13 cellular contexts compared by ENCODE assay signal in the genomic region with DNA sequence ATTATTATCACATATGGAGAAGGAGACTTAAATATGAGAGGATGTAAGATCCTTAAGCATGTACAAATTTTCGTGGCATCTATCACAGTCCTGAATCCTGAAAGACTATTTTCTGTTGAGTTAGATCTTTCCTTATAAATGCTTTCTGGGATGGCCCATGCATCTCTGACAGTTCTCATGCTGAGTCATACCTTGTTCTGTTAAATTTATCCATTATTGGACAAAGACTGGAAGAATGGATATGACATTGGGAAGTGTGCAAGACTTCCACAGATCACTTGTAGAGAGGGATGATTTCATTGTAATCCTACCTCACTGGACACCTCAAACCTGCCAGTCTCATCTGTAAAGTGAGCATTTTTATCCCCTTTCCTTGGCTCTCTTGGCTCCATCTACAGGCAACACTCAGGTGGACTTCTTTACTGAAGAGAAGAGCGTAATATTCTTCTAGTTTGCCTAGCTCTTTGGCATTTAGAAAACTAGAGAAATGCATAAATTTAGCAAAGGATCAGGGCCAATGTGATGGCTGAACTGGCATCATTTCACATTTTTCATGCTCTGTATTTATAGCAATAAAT.
DNase-seq lines count a peak whose midpoint lies in the region; ATAC-seq and TF ChIP-seq lines count a peak whose summit lies in the region.
"Had no signal": no experiment of that assay in that cellular context is flagged by ENCODE, and none has a peak within 500 bp of the region (broad histone marks: within the 10 kb centered on the region; RNA-seq: fewer than 3 reads in every experiment).

No MANE protein-coding gene starts in this region.

- no peak overlapping the region for H3K4me3 ChIP-seq in choroid plexus epithelial cell (ENCODE audit: low read depth, low read length)
- H3K4me3 ChIP-seq in uterus = no peak overlapping the region
- no peak overlapping the region for H3K4me3 ChIP-seq in mucosa of descending colon

- TF ChIP-seq POLR2A in uterus (IDR thresholded peaks at IDR 0.05) = no peak

- no peaks in the 10 kb centered on the region for H3K4me1 ChIP-seq in uterus
- no peaks in the 10 kb centered on the region for H3K4me1 ChIP-seq in mucosa of descending colon (ENCODE audit: low read depth)

- peak; percentile 23 for DNase-seq in Caki2 (ENCODE audit: low read depth)
- DNase-seq in NCI-H526 treated with DMSO at 0.1 percent for 48 hours (lab: John Stamatoyannopoulos, UW) = peak; percentile 11
- peak; percentile 24 for DNase-seq in choroid plexus epithelial cell (ENCODE audit: low read depth)
- no peak for DNase-seq in omental fat pad (ENCODE audit: low spot score)
- DNase-seq in uterus = no peak
- DNase-seq in stimulated activated CD4-positive, alpha-beta T cell treated with anti-CD3 and anti-CD28 coated beads, Interleukin-4, amount 100 ng/mL, for 24 hours = no peak
- no peak for DNase-seq in activated CD4-positive, alpha-beta T cell treated with anti-CD3 and anti-CD28 coated beads, Interleukin-2, amount 50 U/mL, for 1 hour
- DNase-seq in mucosa of descending colon = no peak
- DNase-seq: activated CD4-positive, CD25-positive, alpha-beta regulatory T cell; activated CD8-positive, alpha-beta memory T cell treated with anti-CD3 and anti-CD28 coated beads, Interleukin-2, amount 50 U/mL, for 48 hours; activated naive CD8-positive, alpha-beta T cell treated with anti-CD3 and anti-CD28 coated beads, Interleukin-2, amount 50 U/mL, for 24 hours; NCI-H2029 treated with DMSO at 0.1 percent for 48 hours; stimulated activated CD4-positive, alpha-beta T cell treated with anti-CD3 and anti-CD28 coated beads, Interleukin-2, amount 100 ng/mL, for 48 hours had no signal

- H3K9me3 ChIP-seq in uterus (no peaks in the 10 kb centered on the region), mucosa of descending colon (no peaks in the 10 kb centered on the region)

- in situ Hi-C loops in Caki2 (cut with HindIII; ENCODE audit: low pct_unique_long_range_greater_than_20kb, low sequenced_read_pairs) = no loop called here

- H3K36me3 ChIP-seq in uterus = no peaks in the 10 kb centered on the region
- no peaks in the 10 kb centered on the region for H3K36me3 ChIP-seq in mucosa of descending colon (ENCODE audit: low read depth)

- TF ChIP-seq CTCF in choroid plexus epithelial cell (conservative IDR thresholded peaks at IDR 0.05; ENCODE audit: low read depth, low read length) (peak; percentile 34), omental fat pad (IDR thresholded peaks at IDR 0.05) (no peak), uterus (IDR thresholded peaks at IDR 0.05) (peak in 1 of 4 experiments; percentile 14), mucosa of descending colon (IDR thresholded peaks at IDR 0.05) (no peak)

- ATAC-seq in omental fat pad (ENCODE audit: low FRiP score) (peak; percentile 49), mucosa of descending colon (no peak)
- ATAC-seq: activated naive CD8-positive, alpha-beta T cell treated with anti-CD3 and anti-CD28 coated beads, Interleukin-2, amount 50 U/mL, for 24 hours had no signal

- H3K27ac ChIP-seq in uterus = no peak overlapping the region

- intact Hi-C loops in uterus (cut with DNase I; ENCODE audit: low total_unique reads) (no loop called here), mucosa of descending colon (cut with DNase I, micrococcal nuclease) (no loop called here)

- H3K27me3 ChIP-seq in uterus = no peaks in the 10 kb centered on the region

Comparison
In these comparisons a context has a peak if more than half of its experiments do, and no peak if none do; other contexts are left out.
1. DNase-seq: peak in Caki2 (single experiment), NCI-H526 treated with DMSO at 0.1 percent for 48 hours (single experiment) and choroid plexus epithelial cell (single experiment); none in omental fat pad (single experiment), uterus (0 of 2), stimulated activated CD4-positive, alpha-beta T cell treated with anti-CD3 and anti-CD28 coated beads, Interleukin-4, amount 100 ng/mL, for 24 hours (single experiment), activated CD4-positive, alpha-beta T cell treated with anti-CD3 and anti-CD28 coated beads, Interleukin-2, amount 50 U/mL, for 1 hour (single experiment) and mucosa of descending colon (0 of 3).